ENCODE assay signal across 12 cellular contexts in the genomic region with DNA sequence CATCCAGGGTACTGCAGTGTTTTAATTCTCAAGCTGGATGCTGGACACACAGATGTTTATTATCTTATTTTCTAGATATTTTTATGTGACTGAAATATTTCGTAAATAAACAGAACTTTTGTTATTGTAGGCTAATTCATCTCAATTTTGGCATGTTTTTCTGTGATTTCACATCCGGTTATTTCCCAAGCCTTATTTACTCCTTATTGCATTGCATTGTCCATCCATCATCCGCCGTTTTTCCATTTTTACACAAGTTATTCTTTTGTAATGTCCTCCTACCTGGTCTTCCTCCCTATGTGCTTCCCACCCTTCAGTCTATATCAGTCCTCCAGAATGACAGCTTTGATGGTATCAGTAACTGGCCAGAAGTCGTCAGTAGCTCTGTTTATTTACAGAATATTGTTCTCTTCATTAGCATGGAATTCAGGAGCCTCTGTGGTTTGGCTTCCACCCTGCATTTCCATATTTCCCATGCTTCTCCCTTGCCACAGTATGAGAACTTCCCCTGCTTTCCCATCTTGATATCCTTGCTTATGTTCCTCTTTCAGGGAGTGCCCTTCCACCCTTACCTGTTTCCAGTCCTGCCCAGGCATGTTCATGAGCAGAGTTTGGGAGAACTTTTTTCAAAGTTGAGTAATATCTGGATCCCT. TPM values are rescaled to one million over a fixed set of nuclear protein-coding genes. Genes with fewer than 3 reads are reported as not detected.
A peak's percentile ranks its signal among the peaks of the same experiment; 100 is the strongest.
DNase-seq lines count a peak whose midpoint lies in the region; ATAC-seq and TF ChIP-seq lines count a peak whose summit lies in the region.
"Had no signal": no experiment of that assay in that cellular context is flagged by ENCODE, and none has a peak within 500 bp of the region (broad histone marks: within the 10 kb centered on the region; RNA-seq: fewer than 3 reads in every experiment).

No MANE protein-coding gene starts in this region.

- no peak for TF ChIP-seq CTCF in glutamatergic neuron (IDR thresholded peaks at IDR 0.05; ENCODE audit: partially characterized antibody, unreplicated experiment)

- peak; percentile 28 to 41 for ATAC-seq in stimulated activated naive B cell treated with anti-CD40 and anti-IgM and Interleukin-4, amounts not matched to agents 10 μg/mL and 1 μg/mL and 100 μg/mL, for 72 hours (replicated peaks)
- ATAC-seq in HG03469 (IDR thresholded peaks at IDR 0.05; ENCODE audit: unreplicated experiment): no peak

- H3K36me3 Mint-ChIP-seq in stimulated activated naive B cell treated with anti-CD40 and anti-IgM and Interleukin-4, amounts not matched to agents 10 μg/mL and 1 μg/mL and 100 μg/mL, for 72 hours: no peaks in the 10 kb centered on the region
- no peaks in the 10 kb centered on the region for H3K36me3 Mint-ChIP-seq in glutamatergic neuron (ENCODE audit: unreplicated experiment)

- peaks cover 8 to 21% of the 10 kb centered on the region in 2 donors for H3K4me1 Mint-ChIP-seq in stimulated activated naive B cell treated with anti-CD40 and anti-IgM and Interleukin-4, amounts not matched to agents 10 μg/mL and 1 μg/mL and 100 μg/mL, for 72 hours
- peaks cover 20% of the 10 kb centered on the region for H3K4me1 Mint-ChIP-seq in glutamatergic neuron (ENCODE audit: low read depth, unreplicated experiment)

- H3K4me3 Mint-ChIP-seq in stimulated activated naive B cell treated with anti-CD40 and anti-IgM and Interleukin-4, amounts not matched to agents 10 μg/mL and 1 μg/mL and 100 μg/mL, for 72 hours: peak overlapping the region in 1 of 2 donors; percentile 17
- H3K4me3 Mint-ChIP-seq in glutamatergic neuron (ENCODE audit: unreplicated experiment): no peak overlapping the region

- H3K27ac ChIP-seq in epithelial cell of prostate: peak overlapping the region; percentile 85
- H3K27ac ChIP-seq: 22Rv1, ascending aorta, testis had no signal

- DNase-seq in NCI-H2029 treated with DMSO at 0.1 percent for 48 hours (lab: John Stamatoyannopoulos, UW) (peak; percentile 22), NCI-H2029 (lab: John Stamatoyannopoulos, UW) (no peak), M059J (ENCODE audit: low read depth) (peak; percentile 92), epithelial cell of prostate (ENCODE audit: low read depth, low spot score) (peak; percentile 72), glutamatergic neuron (no peak), NCI-H1930 (lab: John Stamatoyannopoulos, UW) (no peak)
- DNase-seq in stimulated activated naive B cell treated with anti-CD40 and anti-IgM and Interleukin-4, amounts not matched to agents 10 μg/mL and 1 μg/mL and 100 μg/mL, for 72 hours: no peak
- DNase-seq: RPMI8226, testis had no signal

- no peaks in the 10 kb centered on the region for H3K27me3 Mint-ChIP-seq in stimulated activated naive B cell treated with anti-CD40 and anti-IgM and Interleukin-4, amounts not matched to agents 10 μg/mL and 1 μg/mL and 100 μg/mL, for 72 hours
- H3K27me3 Mint-ChIP-seq in glutamatergic neuron (ENCODE audit: unreplicated experiment): no peaks in the 10 kb centered on the region

- no peaks in the 10 kb centered on the region for H3K9me3 Mint-ChIP-seq in stimulated activated naive B cell treated with anti-CD40 and anti-IgM and Interleukin-4, amounts not matched to agents 10 μg/mL and 1 μg/mL and 100 μg/mL, for 72 hours
- no peaks in the 10 kb centered on the region for H3K9me3 Mint-ChIP-seq in glutamatergic neuron (ENCODE audit: unreplicated experiment)

- H3K27ac Mint-ChIP-seq in stimulated activated naive B cell treated with anti-CD40 and anti-IgM and Interleukin-4, amounts not matched to agents 10 μg/mL and 1 μg/mL and 100 μg/mL, for 72 hours: no peak overlapping the region
- H3K27ac Mint-ChIP-seq in glutamatergic neuron (ENCODE audit: unreplicated experiment): no peak overlapping the region

RNA-seq across cellular contexts. Expression of gene GNAI1, which starts 16.1 kb away (rescaled TPM):
- total RNA-seq in M059J (2014; rRNA removed; shearing (Covaris generic)): 48.1 and 58.9 TPM in 2 replicates
- 61.9 TPM for total RNA-seq in glutamatergic neuron (ENCODE audit: unreplicated experiment)

Comparison
In these comparisons a context has a peak if more than half of its experiments do, and no peak if none do; other contexts are left out.
1. DNase-seq: peak in NCI-H2029 treated with DMSO at 0.1 percent for 48 hours (single experiment), M059J (single experiment) and epithelial cell of prostate (single experiment); none in NCI-H2029 (single experiment), stimulated activated naive B cell treated with anti-CD40 and anti-IgM and Interleukin-4, amounts not matched to agents 10 μg/mL and 1 μg/mL and 100 μg/mL, for 72 hours (single experiment), glutamatergic neuron (single experiment) and NCI-H1930 (0 of 2).